ENCODE assay signal across 8 cellular contexts in the genomic region with DNA sequence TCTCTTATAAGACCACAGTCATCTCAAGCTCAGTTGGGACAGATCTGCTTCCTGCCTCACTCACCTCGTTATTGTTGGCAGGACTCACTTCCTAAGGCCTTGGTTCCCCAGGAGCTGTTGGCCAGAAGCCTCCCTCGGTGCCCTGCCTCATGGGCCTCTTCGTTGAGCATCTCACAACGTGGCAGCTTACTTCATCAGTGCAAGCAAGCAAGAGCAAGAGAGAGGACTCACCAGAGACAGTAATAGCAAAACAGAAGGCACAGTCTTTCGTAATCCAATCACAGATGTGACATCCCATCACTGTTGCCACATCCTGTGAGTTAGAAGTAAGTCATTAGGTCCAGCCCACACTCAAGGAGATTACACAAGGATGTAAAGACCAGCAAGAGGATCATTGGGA. TPM values are rescaled to one million over a fixed set of nuclear protein-coding genes. Genes with fewer than 3 reads are reported as not detected.
DNase-seq lines count a peak whose midpoint lies in the region; ATAC-seq and TF ChIP-seq lines count a peak whose summit lies in the region.

No MANE protein-coding gene starts in this region.

- H3K36me3 Mint-ChIP-seq in stimulated activated naive CD8-positive, alpha-beta T cell treated with anti-CD3 and anti-CD28 coated beads, Interleukin-15, Interleukin-2, amounts not matched to agents 100 ng/mL and 50 ng/mL, for 24 hours (ENCODE audit: low read depth) = no peaks in the 10 kb centered on the region

- no peak for TF ChIP-seq CTCF in adrenal gland (IDR thresholded peaks at IDR 0.05)
- no peak for TF ChIP-seq CTCF in hepatocyte (IDR thresholded peaks at IDR 0.05; ENCODE audit: poor library complexity)
- TF ChIP-seq CTCF in GM13976 (IDR thresholded peaks at IDR 0.05; ENCODE audit: borderline replicate concordance, control extremely low read depth, extremely low read depth, insufficient read depth, missing control alignments) = no peak

- no peak for ATAC-seq in GM19455 (IDR thresholded peaks at IDR 0.05; ENCODE audit: unreplicated experiment)

- H3K27ac Mint-ChIP-seq in stimulated activated naive CD8-positive, alpha-beta T cell treated with anti-CD3 and anti-CD28 coated beads, Interleukin-15, Interleukin-2, amounts not matched to agents 100 ng/mL and 50 ng/mL, for 24 hours = peak overlapping the region; percentile 90

- H3K27ac ChIP-seq in adrenal gland (peak overlapping the region in 3 of 5 donors; percentile 25 to 68 (median 52)), hepatocyte (peak overlapping the region; percentile 84)

- DNase-seq in AG08395 (ENCODE audit: low spot score) = peak; percentile 83
- DNase-seq in LHCN-M2 (ENCODE audit: low read depth) = peak; percentile 99
- DNase-seq in adrenal gland = peak in 6 of 7 donors; percentile 38 to 73 (median 49)
- DNase-seq in hepatocyte (ENCODE audit: low spot score) = peak; percentile 41
- DNase-seq in GM13976 (ENCODE audit: low spot score) = no peak
- DNase-seq in cerebellar nuclear complex (lab: John Stamatoyannopoulos, UW) = no peak

- H3K36me3 ChIP-seq in adrenal gland (replicated peaks in 1 of 2) = no peaks in the 10 kb centered on the region
- H3K36me3 ChIP-seq in hepatocyte (replicated peaks; ENCODE audit: insufficient read depth, low read depth) = no peaks in the 10 kb centered on the region

- TF ChIP-seq POLR2A in adrenal gland (IDR thresholded peaks at IDR 0.05) = no peak

- H3K27me3 ChIP-seq in adrenal gland (no peaks in the 10 kb centered on the region), hepatocyte (no peaks in the 10 kb centered on the region)

- H3K27me3 Mint-ChIP-seq in stimulated activated naive CD8-positive, alpha-beta T cell treated with anti-CD3 and anti-CD28 coated beads, Interleukin-15, Interleukin-2, amounts not matched to agents 100 ng/mL and 50 ng/mL, for 24 hours = no peaks in the 10 kb centered on the region

- peak overlapping the region; percentile 73 for H3K4me2 ChIP-seq in hepatocyte

- 17 to 27% (median 21%) methylated on average over 5 of the region's 5 CpGs for WGBS in adrenal gland, 4 donors
- WGBS in hepatocyte (ENCODE audit: low lambda C conversion rate, missing lambda C conversion rate) = 86% methylated on average over 5 of the region's 5 CpGs

- H3K4me3 ChIP-seq in adrenal gland = no peak overlapping the region
- H3K4me3 ChIP-seq in hepatocyte = no peak overlapping the region

- H3K79me2 ChIP-seq in hepatocyte = peaks cover 2% of the 10 kb centered on the region

- H3K9me2 ChIP-seq in hepatocyte (replicated peaks; ENCODE audit: insufficient read depth) = no peaks in the 10 kb centered on the region

- H3K9me3 Mint-ChIP-seq in stimulated activated naive CD8-positive, alpha-beta T cell treated with anti-CD3 and anti-CD28 coated beads, Interleukin-15, Interleukin-2, amounts not matched to agents 100 ng/mL and 50 ng/mL, for 24 hours = no peaks in the 10 kb centered on the region

- no peak overlapping the region for H2AFZ ChIP-seq in hepatocyte

- H4K20me1 ChIP-seq in hepatocyte (ENCODE audit: insufficient read depth, poor library complexity, severe bottlenecking) = no peaks in the 10 kb centered on the region

- intact Hi-C loops in adrenal gland (cut with DNase I) = no loop called here

- no peaks in the 10 kb centered on the region for H3K9me3 ChIP-seq in adrenal gland (replicated peaks in 1 of 3)
- H3K9me3 ChIP-seq in hepatocyte (ENCODE audit: low read depth) = no peaks in the 10 kb centered on the region

- H3K4me1 ChIP-seq in adrenal gland (replicated peaks in 1 of 2) (peaks cover 27 to 66% of the 10 kb centered on the region in 2 donors), hepatocyte (ENCODE audit: insufficient read depth) (peaks cover 33% of the 10 kb centered on the region)

- H3K4me3 Mint-ChIP-seq in stimulated activated naive CD8-positive, alpha-beta T cell treated with anti-CD3 and anti-CD28 coated beads, Interleukin-15, Interleukin-2, amounts not matched to agents 100 ng/mL and 50 ng/mL, for 24 hours = peak overlapping the region; percentile 78

- peaks cover 84% of the 10 kb centered on the region for H3K4me1 Mint-ChIP-seq in stimulated activated naive CD8-positive, alpha-beta T cell treated with anti-CD3 and anti-CD28 coated beads, Interleukin-15, Interleukin-2, amounts not matched to agents 100 ng/mL and 50 ng/mL, for 24 hours (ENCODE audit: low read depth)

- in situ Hi-C loops in GM13976 (cut with MboI; ENCODE audit: low sequenced_read_pairs, unreplicated experiment) = loop anchor here (10.0 to 25.0 kb wide), 2 partner anchors 169 to 951 kb away; no protein-coding TSS in a partner anchor

RNA-seq across cellular contexts. Expression of a gene that starts 5.1 kb away (rescaled TPM):
- total RNA-seq in LHCN-M2 (2014; rRNA removed) = 25.2 and 33.3 TPM in 2 replicates
- polyA plus RNA-seq in LHCN-M2 (2012) = 24.8 TPM
- total RNA-seq in adrenal gland = 10 to 100 TPM; 36.1 to 63.3 (median 56.5) TPM
- 10 to 100 TPM; 26.1 to 41.8 (median 41.4) TPM for polyA plus RNA-seq in adrenal gland
- 35.3 and 38.5 TPM in 2 replicates for total RNA-seq in hepatocyte
- 44.0 and 45.8 TPM in 2 replicates for polyA plus RNA-seq in hepatocyte

RNA-seq across cellular contexts. Expression of a gene that starts 27.3 kb away (rescaled TPM):
- total RNA-seq in LHCN-M2 (2014; rRNA removed) (25.7 and 26.5 TPM in 2 replicates), adrenal gland (10 to 100 TPM in 6 of 8 donors, 1 to 10 TPM in 2; 9.0 to 21.2 (median 11.8) TPM), hepatocyte (12.6 and 13.1 TPM in 2 replicates)
- 9.5 TPM for polyA plus RNA-seq in LHCN-M2 (2012)
- polyA plus RNA-seq in adrenal gland (1 to 10 TPM; 5.2 to 6.0 (median 5.9) TPM), hepatocyte (10.1 and 15.6 TPM in 2 replicates)

Comparison
In these comparisons a context has a peak if more than half of its experiments do, and no peak if none do; other contexts are left out.
1. DNase-seq: peak in AG08395 (single experiment), LHCN-M2 (single experiment), adrenal gland (6 of 7) and hepatocyte (single experiment); none in GM13976 (single experiment) and cerebellar nuclear complex (0 of 2).